Comparison of ENCODE assay signal across 23 cellular contexts in genomic region chr12:42776396-42776795, GRCh38.
"Had no signal": no experiment of that assay in that cellular context is flagged by ENCODE, and none has a peak within 500 bp of the region (broad histone marks: within the 10 kb centered on the region; RNA-seq: fewer than 3 reads in every experiment).

No MANE protein-coding gene starts in this region.

- H3K4me3 ChIP-seq: MG63, SJCRH30 had no signal

- H3K36me3 ChIP-seq: MG63, SJCRH30 had no signal

- H3K9me3 ChIP-seq: MG63 had no signal

- DNase-seq: IMR-90, Karpas-422, KG1, MG63, NCI-H1092, NCI-H1105 treated with DMSO at 0.1 percent for 48 hours, NCI-H1417 treated with DMSO at 0.1 percent for 48 hours, NCI-H146, NCI-H1694 treated with DMSO at 0.1 percent for 48 hours, NCI-H1930, NCI-H2081, NCI-H2107, NCI-H2227 treated with DMSO at 0.1 percent for 48 hours, NCI-H524, NCI-H526 treated with DMSO at 0.1 percent for 48 hours, NCI-H774, PC-3, SHP77 treated with DMSO at 0.1 percent for 48 hours, SJCRH30 had no signal

- H3K4me1 ChIP-seq: SJCRH30 had no signal

- H3K27ac ChIP-seq: SJCRH30 had no signal

- H3K27me3 ChIP-seq: MG63, SJCRH30 had no signal

- ATAC-seq: HepG2, Panc1, PC-3, Right ventricle myocardium inferior, SK-N-SH treated with all-trans-retinoic acid at 6 μM for 48 hours had no signal
